8 cellular contexts compared by ENCODE assay signal in the genomic region with DNA sequence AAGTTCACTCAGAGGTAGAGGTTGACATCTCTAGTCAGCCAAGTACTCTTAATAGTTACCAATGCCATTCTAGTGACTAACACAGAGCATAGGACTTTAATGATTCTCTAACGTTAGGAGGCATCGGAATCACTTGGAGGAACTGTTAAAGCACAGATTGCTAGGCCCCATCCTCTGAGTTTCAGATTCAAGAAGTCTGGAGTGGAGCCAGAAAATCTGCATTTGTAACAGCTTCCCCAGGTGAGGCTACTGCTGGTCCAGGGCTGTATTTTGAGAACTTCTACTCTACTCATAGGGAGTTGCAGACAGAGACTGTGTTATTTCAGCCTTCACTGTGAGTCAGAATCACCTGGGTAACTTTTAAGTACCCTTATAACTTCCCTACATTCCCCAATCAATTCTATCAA. TPM values are rescaled to one million over a fixed set of nuclear protein-coding genes. Genes with fewer than 3 reads are reported as not detected.
DNase-seq lines count a peak whose midpoint lies in the region; ATAC-seq, FAIRE-seq and TF ChIP-seq lines count a peak whose summit lies in the region.

No MANE protein-coding gene starts in this region.

- TF ChIP-seq POLR2A in H1 (IDR thresholded peaks at IDR 0.05; ENCODE audit: control extremely low read depth in 1 of 2, low read depth in 2 of 2, low read length in 2 of 2) = no peak
- no peak for TF ChIP-seq POLR2A in sigmoid colon (IDR thresholded peaks at IDR 0.05)

- POLR2A ChIA-PET in H1 (lab: Charles Lee; ENCODE audit: partially characterized antibody) = no interaction called here

- H3K27me3 ChIP-seq in H1 (replicated peaks in 1 of 4; ENCODE audit: control insufficient read depth in 3 of 4, extremely low read depth in 1 of 4, insufficient read depth in 3 of 4, low read length in 3 of 4) = no peaks in the 10 kb centered on the region
- no peaks in the 10 kb centered on the region for H3K27me3 ChIP-seq in sigmoid colon

- 0 out of 4 replicates have a peak overlapping the region, but pooled peaks of 1 of the 2 experiments have one; percentile 4 for H3K4me2 ChIP-seq in H1 (ENCODE audit: insufficient read depth in 1 of 2, low read depth in 2 of 2, low read length in 2 of 2)

- no peak overlapping the region for H3K4ac ChIP-seq in H1 (replicated peaks; ENCODE audit: insufficient read length, low read depth, low read length)

- H3K9me3 ChIP-seq in H1 (ENCODE audit: insufficient read depth in 2 of 2, low read depth in 1 of 2, low read length in 1 of 2) (no peaks in the 10 kb centered on the region), sigmoid colon (no peaks in the 10 kb centered on the region)

- H4K5ac ChIP-seq in H1 (ENCODE audit: insufficient read length, low read depth, low read length) = no peak overlapping the region

- no peak overlapping the region for H4K8ac ChIP-seq in H1 (ENCODE audit: extremely low read depth, insufficient read depth, low read length)

- peaks cover 0 to 13% (median 1%) of the 10 kb centered on the region in 4 experiments; a peak in 1 of 8 replicates for H3K36me3 ChIP-seq in H1 (ENCODE audit: control insufficient read depth in 2 of 4, insufficient read depth in 4 of 4, low read length in 3 of 4)
- peaks cover 0 to 8% (median 2%) of the 10 kb centered on the region in 4 donors for H3K36me3 ChIP-seq in sigmoid colon

- no peak for TF ChIP-seq RAD21 in H1 (IDR thresholded peaks at IDR 0.05 in 1 of 2, conservative IDR thresholded peaks at IDR 0.05 in 1 of 2; ENCODE audit: low read depth in 2 of 2, low read length in 2 of 2)

- no peak overlapping the region for H2BK120ac ChIP-seq in H1 (replicated peaks; ENCODE audit: low read depth, low read length)

- peaks cover 4% of the 10 kb centered on the region for H3K79me1 ChIP-seq in H1 (ENCODE audit: low read depth, low read length)

- H3K18ac ChIP-seq in H1 (ENCODE audit: extremely low read depth, low read length) = no peak overlapping the region

- no peak overlapping the region for H2BK20ac ChIP-seq in H1 (ENCODE audit: low read length)

- 62% methylated on average over 2 of the region's 2 CpGs; no CpG with 5 or more reads in 1 of the 2 experiments for WGBS in H1 (ENCODE audit: extremely low coverage in 1 of 2, insufficient coverage in 1 of 2, insufficient read length in 1 of 2, insufficient replicate concordance in 2 of 2, low coverage in 1 of 2, low lambda C conversion rate in 2 of 2, missing lambda C conversion rate in 1 of 2), 2 experiments
- WGBS in sigmoid colon, 2 donors = 19 to 66% methylated on average over 2 of the region's 2 CpGs

- H3K79me2 ChIP-seq in H1 (ENCODE audit: control insufficient read depth in 1 of 2, insufficient read depth in 2 of 2, low read length in 2 of 2) = peaks cover 0 to 51% of the 10 kb centered on the region in 2 experiments; a peak in 3 of 4 replicates

- H3K56ac ChIP-seq in H1 (replicated peaks; ENCODE audit: insufficient read length, low read depth, low read length) = no peak overlapping the region

- CTCF ChIA-PET in H1 (lab: Charles Lee; ENCODE audit: partially characterized antibody) = interaction anchor here (0.9 to 1.5 kb wide), 4 partner anchors 10 to 600 kb away, joined by 3 to 4 read pairs (median 4); no protein-coding TSS in a partner anchor

- H4K20me1 ChIP-seq in H1 (replicated peaks in 1 of 2; ENCODE audit: control insufficient read depth in 1 of 2, insufficient read depth in 2 of 2, low read length in 2 of 2) = peaks cover 2 to 4% of the 10 kb centered on the region in 2 experiments

- H3K27ac ChIP-seq in H1 (ENCODE audit: low read depth, low read length) = 0 out of 2 replicates have a peak overlapping the region, but pooled peaks have one; percentile 11
- peak overlapping the region; percentile 47 to 75 (median 74) for H3K27ac ChIP-seq in sigmoid colon

- H2BK15ac ChIP-seq in H1 (ENCODE audit: low read length) = no peak overlapping the region

- H2AK5ac ChIP-seq in H1 (ENCODE audit: low read depth, low read length) = no peak overlapping the region

- no peak overlapping the region for H4K91ac ChIP-seq in H1 (replicated peaks; ENCODE audit: insufficient read length, low read length)

- no peak overlapping the region for H2AFZ ChIP-seq in H1 (ENCODE audit: low read length)

- no peak overlapping the region for H3K23ac ChIP-seq in H1 (ENCODE audit: insufficient read length)

- H2BK5ac ChIP-seq in H1 (ENCODE audit: low read depth, low read length) = no peak overlapping the region

- H2BK12ac ChIP-seq in H1 (ENCODE audit: low read depth, low read length) = no peak overlapping the region

- H3K23me2 ChIP-seq in H1 (ENCODE audit: low read depth, low read length) = no peaks in the 10 kb centered on the region

- H3K4me3 ChIP-seq in H1 (ENCODE audit: extremely low read depth in 1 of 4, insufficient read depth in 2 of 4, low read depth in 3 of 4, low read length in 4 of 4) = no peak overlapping the region
- H3K4me3 ChIP-seq in sigmoid colon = no peak overlapping the region

- TF ChIP-seq EP300 in H1 (IDR thresholded peaks at IDR 0.05; ENCODE audit: borderline replicate concordance in 1 of 2, low read depth in 2 of 2, low read length in 2 of 2) = no peak
- no peak for TF ChIP-seq EP300 in sigmoid colon (IDR thresholded peaks at IDR 0.05)

- no peak overlapping the region for H3K14ac ChIP-seq in H1 (ENCODE audit: insufficient read length)

- no peak overlapping the region for H3K9ac ChIP-seq in H1 (replicated peaks in 1 of 4; ENCODE audit: extremely low read depth in 1 of 4, low read depth in 3 of 4, low read length in 3 of 4)

- ATAC-seq in GM19452 (IDR thresholded peaks at IDR 0.05; ENCODE audit: unreplicated experiment) (peak; percentile 57), HG03135 (IDR thresholded peaks at IDR 0.05; ENCODE audit: unreplicated experiment) (peak; percentile 45), HG02623 (IDR thresholded peaks at IDR 0.05; ENCODE audit: unreplicated experiment) (no peak)

- peaks cover 1 to 9% (median 5%) of the 10 kb centered on the region in 4 experiments; a peak in 2 of 7 replicates for H3K4me1 ChIP-seq in H1 (replicated peaks in 1 of 4; ENCODE audit: control insufficient read depth in 3 of 4, insufficient read depth in 4 of 4, low read length in 3 of 4)
- H3K4me1 ChIP-seq in sigmoid colon = peaks cover 0 to 38% (median 27%) of the 10 kb centered on the region in 4 donors

- no peak for FAIRE-seq in H1 (lab: Jason Lieb, UNC)

- TF ChIP-seq CTCF in H1 (IDR thresholded peaks at IDR 0.05; ENCODE audit: control extremely low read depth in 1 of 3, insufficient read depth in 1 of 3, low read depth in 1 of 3, low read length in 3 of 3) = no peak
- TF ChIP-seq CTCF in sigmoid colon (IDR thresholded peaks at IDR 0.05) = no peak

- intact Hi-C loops in sigmoid colon (cut with DNase I) = no loop called here

- DNase-seq in H1 (ENCODE audit: low read depth in 1 of 2, low spot score in 2 of 2) (no peak), sigmoid colon (no peak), GOT3 (lab: John Stamatoyannopoulos, UW) (no peak), A172 (ENCODE audit: low spot score) (no peak)
- DNase-seq in activated T-cell treated with anti-CD3 and anti-CD28 coated beads, Interleukin-2, amount 50 U/mL, for 48 hours = no peak

TF ChIP-seq in H1, 55 proteins besides CTCF, POLR2A, EP300 and RAD21:
- no peak for TF ChIP-seq E2F6 (IDR thresholded peaks at IDR 0.05)
- no peak for TF ChIP-seq EGR1 (IDR thresholded peaks at IDR 0.05; ENCODE audit: borderline replicate concordance, low read depth, low read length)
- no peak for TF ChIP-seq RBBP5 (IDR thresholded peaks at IDR 0.05; ENCODE audit: borderline replicate concordance, low read depth, low read length)
- TF ChIP-seq CHD1 (IDR thresholded peaks at IDR 0.05; ENCODE audit: low read depth, low read length) = no peak
- TF ChIP-seq ASH2L (IDR thresholded peaks at IDR 0.05; ENCODE audit: low read length) = no peak
- no peak for TF ChIP-seq KDM1A (IDR thresholded peaks at IDR 0.05; ENCODE audit: borderline replicate concordance, low read length)
- TF ChIP-seq FOSL1 (IDR thresholded peaks at IDR 0.05; ENCODE audit: insufficient read depth, low read depth, low read length) = no peak
- no peak for TF ChIP-seq MAX (IDR thresholded peaks at IDR 0.05)
- no peak for TF ChIP-seq POLR2AphosphoS5 (IDR thresholded peaks at IDR 0.05; ENCODE audit: low read depth, low read length)
- TF ChIP-seq TAF7 (optimal IDR thresholded peaks at IDR 0.05; ENCODE audit: borderline replicate concordance, low read depth, low read length) = no peak
- TF ChIP-seq YY1 (IDR thresholded peaks at IDR 0.05; ENCODE audit: low read depth, low read length) = no peak
- no peak for TF ChIP-seq NRF1 (IDR thresholded peaks at IDR 0.05; ENCODE audit: low read depth, low read length)

RNA-seq across cellular contexts. Expression of gene LMBRD1, which starts 5.7 kb away (rescaled TPM):
- 15.1 and 16.8 TPM in 2 replicates for total RNA-seq in H1 (2021; fragmentation: NEBNext Ultra II Directional; extraction: Animal tissue kit (Norgen Biotek cat#: 25700))
- polyA plus RNA-seq in H1 (2011; rRNA removed) (4.8 and 9.1 TPM in 2 replicates), sigmoid colon (10 to 100 TPM; 21.6 to 35.7 (median 24.7) TPM)
- polyA plus RNA-seq in H1 (2011; cell fraction: cytosol; rRNA removed) = 10.8 TPM
- 3.3 TPM for polyA plus RNA-seq in H1 (2011; cell fraction: nucleus; rRNA removed)
- 5.6 to 11.0 TPM (median 8.9 TPM) in 4 replicates for polyA plus RNA-seq in H1 (2012, experiment 1 of 2)
- polyA plus RNA-seq in H1 (2012, experiment 2 of 2) = 1.5 TPM
- 28.6 TPM for polyA plus RNA-seq in H1 (2013, experiment 1 of 2)
- 28.5 TPM for polyA plus RNA-seq in H1 (2013, experiment 2 of 2)
- polyA minus RNA-seq in H1 (2011; rRNA and poly(A)+ RNA removed) = 6.7 and 9.9 TPM in 2 replicates
- polyA minus RNA-seq in H1 (2011; cell fraction: cytosol; rRNA and poly(A)+ RNA removed) = 4.8 TPM
- 19.2 TPM for polyA minus RNA-seq in H1 (2011; cell fraction: nucleus; rRNA and poly(A)+ RNA removed)
- total RNA-seq in sigmoid colon = 10 to 100 TPM; 37.6 to 73.8 (median 49.7) TPM
- total RNA-seq in A172 (2014; rRNA removed; shearing (Covaris generic)) = 21.9 and 26.9 TPM in 2 replicates
